In genomic region chr7:42103020-42103419, GRCh38 we compare ENCODE assay signal across 19 cellular contexts.
DNase-seq lines count a peak whose midpoint lies in the region; ATAC-seq, FAIRE-seq and TF ChIP-seq lines count a peak whose summit lies in the region.
"Had no signal": no experiment of that assay in that cellular context is flagged by ENCODE, and none has a peak within 500 bp of the region (broad histone marks: within the 10 kb centered on the region; RNA-seq: fewer than 3 reads in every experiment).

No MANE protein-coding gene starts in this region.

- peaks cover 0 to 16% (median 0%) of the 10 kb centered on the region in 11 experiments; a peak in 2 of 22 replicates for H3K36me3 ChIP-seq in BLaER1 treated with 17β-estradiol and CSF1 and Interleukin-3, amounts not matched to agents 10 nM and 100 nM
- no peaks in the 10 kb centered on the region for H3K36me3 ChIP-seq in left lung

- H3K27ac ChIP-seq in BLaER1 treated with 17β-estradiol and CSF1 and Interleukin-3, amounts not matched to agents 10 nM and 100 nM, result no peak overlapping the region
- no peak overlapping the region for H3K27ac ChIP-seq in left lung

- ATAC-seq in left lung, result peak; percentile 16
- ATAC-seq: GM23338, HCT116 had no signal

- TF ChIP-seq CTCF in left lung (IDR thresholded peaks at IDR 0.05), result no peak
- no peak for TF ChIP-seq CTCF in lower leg skin (IDR thresholded peaks at IDR 0.05)

- peak; percentile 5 for FAIRE-seq in urothelium cell line (lab: Jason Lieb, UNC)
- FAIRE-seq in GM12892 (lab: Jason Lieb, UNC), result no peak
- FAIRE-seq: GM12891, GM19239 had no signal

- H3K27me3 ChIP-seq in BLaER1 treated with 17β-estradiol and CSF1 and Interleukin-3, amounts not matched to agents 10 nM and 100 nM, result no peaks in the 10 kb centered on the region
- H3K27me3 ChIP-seq in left lung, result no peaks in the 10 kb centered on the region

- peak overlapping the region in 9 of 11 experiments; percentile 5 to 56 (median 34); a peak in 13 of 22 replicates for H3K4me2 ChIP-seq in BLaER1 treated with 17β-estradiol and CSF1 and Interleukin-3, amounts not matched to agents 10 nM and 100 nM
- H3K4me2 ChIP-seq: GM23338 had no signal

- 96 to 98% methylated on average over 3 of the region's 3 CpGs for WGBS in lower leg skin, 2 donors

- peak; percentile 12 for DNase-seq in A172 (ENCODE audit: low spot score)
- DNase-seq in left lung, result no peak
- DNase-seq in urothelium cell line (ENCODE audit: low spot score), result no peak
- DNase-seq in GM12892 (ENCODE audit: insufficient read length), result no peak
- no peak for DNase-seq in NCI-H2196 (lab: John Stamatoyannopoulos, UW; ENCODE audit: unreplicated experiment)
- DNase-seq in lower leg skin (ENCODE audit: low spot score in 2 of 2), result no peak
- DNase-seq: 8988T; Calu3; CD4-positive, alpha-beta memory T cell; COR-L47; DMS53; DMS79 treated with DMSO at 0.1 percent for 48 hours; GF-D8; H9 had no signal

- intact Hi-C loops in left lung (cut with DNase I) (no loop called here), lower leg skin (cut with DNase I; ENCODE audit: low total_unique reads) (no loop called here)

- no peaks in the 10 kb centered on the region for H3K9me3 ChIP-seq in BLaER1 treated with 17β-estradiol and CSF1 and Interleukin-3, amounts not matched to agents 10 nM and 100 nM (replicated peaks in 1 of 11)
- H3K9me3 ChIP-seq in left lung, result no peaks in the 10 kb centered on the region

- H4K20me1 ChIP-seq in BLaER1 treated with 17β-estradiol and CSF1 and Interleukin-3, amounts not matched to agents 10 nM and 100 nM, result no peaks in the 10 kb centered on the region

- TF ChIP-seq POLR2A in GM12892 (IDR thresholded peaks at IDR 0.05; ENCODE audit: low read depth, low read length) (no peak), lower leg skin (IDR thresholded peaks at IDR 0.05) (no peak)

- no peak overlapping the region for H3K9ac ChIP-seq in BLaER1 treated with 17β-estradiol and CSF1 and Interleukin-3, amounts not matched to agents 10 nM and 100 nM

- H3K4me3 ChIP-seq in BLaER1 treated with 17β-estradiol and CSF1 and Interleukin-3, amounts not matched to agents 10 nM and 100 nM, result no peak overlapping the region
- no peak overlapping the region for H3K4me3 ChIP-seq in left lung
- no peak overlapping the region for H3K4me3 ChIP-seq in lower leg skin (ENCODE audit: low read depth, poor library complexity, severe bottlenecking)
- H3K4me3 ChIP-seq: GM23338 had no signal

- H3K4me1 ChIP-seq in BLaER1 treated with 17β-estradiol and CSF1 and Interleukin-3, amounts not matched to agents 10 nM and 100 nM, result peaks cover 11 to 50% (median 32%) of the 10 kb centered on the region in 10 experiments; a peak in 18 of 20 replicates
- H3K4me1 ChIP-seq in left lung, result peaks cover 12% of the 10 kb centered on the region in 2 donors
